ENCODE assay signal across 8 cellular contexts in genomic region chr1:40802078-40803075, GRCh38. TPM values are rescaled to one million over a fixed set of nuclear protein-coding genes. Genes with fewer than 3 reads are reported as not detected.
A peak's percentile ranks its signal among the peaks of the same experiment; 100 is the strongest.
DNase-seq lines count a peak whose midpoint lies in the region; ATAC-seq, FAIRE-seq and TF ChIP-seq lines count a peak whose summit lies in the region.

No MANE protein-coding gene starts in this region.

- H3K9me3 ChIP-seq in cardiac muscle cell (ENCODE audit: low read depth) = no peaks in the 10 kb centered on the region

- no peaks in the 10 kb centered on the region for H3K9me3 Mint-ChIP-seq in activated naive CD4-positive, alpha-beta T cell treated with anti-CD3 and anti-CD28 coated beads, Interleukin-2, amount 10 ng/mL, durations not matched to agents 7 days and 5 days
- no peaks in the 10 kb centered on the region for H3K9me3 Mint-ChIP-seq in type B pancreatic cell

- no peaks in the 10 kb centered on the region for H3K27me3 ChIP-seq in cardiac muscle cell

- DNase-seq in GM18507 (ENCODE audit: extremely low spot score, insufficient read length, low read depth) (peak; percentile 84), SK-MEL-5 (ENCODE audit: low read depth, low spot score) (peak; percentile 58), cardiac muscle cell (ENCODE audit: low read depth in 1 of 2, low spot score in 1 of 2) (peak; percentile 87 to 90), posterior vena cava (ENCODE audit: low spot score) (peak; percentile 95), type B pancreatic cell (ENCODE audit: extremely low spot score, unreplicated experiment) (peak; percentile 87), GF-D8 (lab: John Stamatoyannopoulos, UW) (no peak)
- peak; percentile 89 for DNase-seq in activated naive CD4-positive, alpha-beta T cell treated with anti-CD3 and anti-CD28 coated beads, Interleukin-2, amount 10 ng/mL, durations not matched to agents 7 days and 5 days

- H3K4me1 Mint-ChIP-seq in activated naive CD4-positive, alpha-beta T cell treated with anti-CD3 and anti-CD28 coated beads, Interleukin-2, amount 10 ng/mL, durations not matched to agents 7 days and 5 days = peaks cover 35% of the 10 kb centered on the region
- peaks cover 19% of the 10 kb centered on the region for H3K4me1 Mint-ChIP-seq in type B pancreatic cell (ENCODE audit: unreplicated experiment)

- H3K4me3 Mint-ChIP-seq in activated naive CD4-positive, alpha-beta T cell treated with anti-CD3 and anti-CD28 coated beads, Interleukin-2, amount 10 ng/mL, durations not matched to agents 7 days and 5 days = peak overlapping the region; percentile 62
- H3K4me3 Mint-ChIP-seq in type B pancreatic cell = peak overlapping the region; percentile 68

- peaks cover 43% of the 10 kb centered on the region for H3K27me3 Mint-ChIP-seq in activated naive CD4-positive, alpha-beta T cell treated with anti-CD3 and anti-CD28 coated beads, Interleukin-2, amount 10 ng/mL, durations not matched to agents 7 days and 5 days
- H3K27me3 Mint-ChIP-seq in type B pancreatic cell = peaks cover 12% of the 10 kb centered on the region

- no peak overlapping the region for H3K4me3 ChIP-seq in cardiac muscle cell

- CTCF ChIA-PET in activated naive CD4-positive, alpha-beta T cell treated with anti-CD3 and anti-CD28 coated beads, Interleukin-2, amount 10 ng/mL, durations not matched to agents 7 days and 5 days (lab: Charles Lee) = interaction anchor here (0.6 to 1.3 kb wide), 3 partner anchors 8 to 29 kb away, joined by 3 to 4 read pairs (median 3); no protein-coding TSS in a partner anchor

- H3K4me1 ChIP-seq in cardiac muscle cell (ENCODE audit: low read depth) = peaks cover 20% of the 10 kb centered on the region

- peak; percentile 81 for ATAC-seq in HG03521 (IDR thresholded peaks at IDR 0.05; ENCODE audit: unreplicated experiment)

- TF ChIP-seq CTCF in cardiac muscle cell (IDR thresholded peaks at IDR 0.05; ENCODE audit: low read depth, low read length) (no peak), type B pancreatic cell (conservative IDR thresholded peaks at IDR 0.05) (no peak)

- no peaks in the 10 kb centered on the region for H3K36me3 ChIP-seq in cardiac muscle cell

- intact Hi-C loops in posterior vena cava (cut with DNase I) = no loop called here

- H3K36me3 Mint-ChIP-seq in activated naive CD4-positive, alpha-beta T cell treated with anti-CD3 and anti-CD28 coated beads, Interleukin-2, amount 10 ng/mL, durations not matched to agents 7 days and 5 days = no peaks in the 10 kb centered on the region
- no peaks in the 10 kb centered on the region for H3K36me3 Mint-ChIP-seq in type B pancreatic cell

- FAIRE-seq in GM18507 (lab: Jason Lieb, UNC) = peak; percentile 67

- in situ Hi-C loops in SK-MEL-5 (cut with HindIII; ENCODE audit: low pct_unique_long_range_greater_than_20kb, low sequenced_read_pairs) = no loop called here

- H3K27ac ChIP-seq in cardiac muscle cell = no peak overlapping the region

- H3K27ac Mint-ChIP-seq in activated naive CD4-positive, alpha-beta T cell treated with anti-CD3 and anti-CD28 coated beads, Interleukin-2, amount 10 ng/mL, durations not matched to agents 7 days and 5 days = no peak overlapping the region
- no peak overlapping the region for H3K27ac Mint-ChIP-seq in type B pancreatic cell

RNA-seq across cellular contexts. Expression of gene KCNQ4, which starts 18.8 kb away (rescaled TPM):
- 0.11 TPM in 1 of 2 replicates, not detected in the other for total RNA-seq in SK-MEL-5 (2014; rRNA removed; shearing (Covaris generic))
- polyA plus RNA-seq in SK-MEL-5 (2015; cell fraction: cytosol; rRNA removed) = 0.71 and 0.92 TPM in 2 replicates
- polyA plus RNA-seq in SK-MEL-5 (2015; cell fraction: nucleus; rRNA removed) = 2.1 and 2.4 TPM in 2 replicates
- 1.3 and 3.7 TPM in 2 replicates for total RNA-seq in cardiac muscle cell
- polyA plus RNA-seq in cardiac muscle cell = 0.13 and 1.0 TPM in 2 replicates
- 10 to 100 TPM; 10.3 to 11.4 TPM for total RNA-seq in posterior vena cava
- 0.85 and 1.1 TPM in 2 replicates for total RNA-seq in type B pancreatic cell (ENCODE audit: low replicate concordance)

RNA-seq across cellular contexts. Expression of gene CITED4, which starts 59.8 kb away (rescaled TPM):
- 0.55 TPM in 1 of 2 replicates, not detected in the other for total RNA-seq in SK-MEL-5 (2014; rRNA removed; shearing (Covaris generic))
- polyA plus RNA-seq in SK-MEL-5 (2015; cell fraction: cytosol; rRNA removed) = 2.6 and 2.7 TPM in 2 replicates
- polyA plus RNA-seq in SK-MEL-5 (2015; cell fraction: nucleus; rRNA removed) = 0.33 and 0.34 TPM in 2 replicates
- 92.7 and 98.6 TPM in 2 replicates for total RNA-seq in cardiac muscle cell
- polyA plus RNA-seq in cardiac muscle cell = 180 and 207 TPM in 2 replicates
- total RNA-seq in posterior vena cava = 1 to 10 TPM; 8.3 to 9.5 TPM
- 101 and 207 TPM in 2 replicates for total RNA-seq in type B pancreatic cell (ENCODE audit: low replicate concordance)
